In genomic region chr12:28190321-28191017, GRCh38 we compare ENCODE assay signal across 8 cellular contexts. TPM values are rescaled to one million over a fixed set of nuclear protein-coding genes. Genes with fewer than 3 reads are reported as not detected.
DNase-seq lines count a peak whose midpoint lies in the region; ATAC-seq and TF ChIP-seq lines count a peak whose summit lies in the region.

CCDC91 (plus strand) TSS chr12:28190456; CDS start chr12:28257216, 66,760 bp downstream.

- peaks cover 20% of the 10 kb centered on the region for H3K9me3 Mint-ChIP-seq in activated CD4-positive, alpha-beta T cell treated with anti-CD3 and anti-CD28 coated beads, Interleukin-2, amount 10 ng/mL, durations not matched to agents 7 days and 5 days

- no peaks in the 10 kb centered on the region for H3K27me3 ChIP-seq in left lung

- peaks cover 41% of the 10 kb centered on the region for H3K4me1 Mint-ChIP-seq in activated CD4-positive, alpha-beta T cell treated with anti-CD3 and anti-CD28 coated beads, Interleukin-2, amount 10 ng/mL, durations not matched to agents 7 days and 5 days

- H3K36me3 ChIP-seq in left lung: peaks cover 0 to 6% of the 10 kb centered on the region in 2 donors

- H3K36me3 Mint-ChIP-seq in activated CD4-positive, alpha-beta T cell treated with anti-CD3 and anti-CD28 coated beads, Interleukin-2, amount 10 ng/mL, durations not matched to agents 7 days and 5 days (ENCODE audit: low read depth): peaks cover 41% of the 10 kb centered on the region

- no peaks in the 10 kb centered on the region for H3K27me3 Mint-ChIP-seq in activated CD4-positive, alpha-beta T cell treated with anti-CD3 and anti-CD28 coated beads, Interleukin-2, amount 10 ng/mL, durations not matched to agents 7 days and 5 days

- peak within 1 kb of the TSS; percentile 93 for H3K4me3 Mint-ChIP-seq in activated CD4-positive, alpha-beta T cell treated with anti-CD3 and anti-CD28 coated beads, Interleukin-2, amount 10 ng/mL, durations not matched to agents 7 days and 5 days

- H3K9me3 ChIP-seq in left lung: peaks cover 0 to 5% of the 10 kb centered on the region in 2 donors

- peak within 1 kb of the TSS; percentile 94 to 98 for H3K27ac ChIP-seq in left lung

- intact Hi-C loops in left lung (cut with DNase I): no loop called here

- POLR2A ChIA-PET in activated CD4-positive, alpha-beta T cell treated with anti-CD3 and anti-CD28 coated beads, Interleukin-2, amount 10 ng/mL, durations not matched to agents 7 days and 5 days (lab: Charles Lee): interaction anchor here (1.1 kb wide), 1 partner anchor 62 kb away, joined by 4 read pairs; no protein-coding TSS in a partner anchor

- DNase-seq in AML-193 (lab: John Stamatoyannopoulos, UW): peak; percentile 66 to 67
- peak; percentile 53 for DNase-seq in NCI-H526 treated with DMSO at 0.1 percent for 48 hours (lab: John Stamatoyannopoulos, UW)
- peak; percentile 89 for DNase-seq in activated CD4-positive, alpha-beta T cell treated with anti-CD3 and anti-CD28 coated beads, Interleukin-2, amount 10 ng/mL, durations not matched to agents 7 days and 5 days
- peak; percentile 33 for DNase-seq in cortex of kidney (lab: John Stamatoyannopoulos, UW)
- DNase-seq in left lung: peak; percentile 90 to 94
- peak; percentile 85 for DNase-seq in stimulated activated CD4-positive, alpha-beta T cell treated with anti-CD3 and anti-CD28 coated beads, Interleukin-4, amount 100 ng/mL, for 1 hour

- CTCF ChIA-PET in activated CD4-positive, alpha-beta T cell treated with anti-CD3 and anti-CD28 coated beads, Interleukin-2, amount 10 ng/mL, durations not matched to agents 7 days and 5 days (lab: Charles Lee): interaction anchor here (1.2 to 1.4 kb wide), 2 partner anchors 9 to 20 kb away, joined by 3 to 4 read pairs; no protein-coding TSS in a partner anchor

- peak within 1 kb of the TSS; percentile 74 to 88 for H3K4me3 ChIP-seq in left lung

- TF ChIP-seq CTCF in left lung (IDR thresholded peaks at IDR 0.05): no peak

- peak; percentile 84 for TF ChIP-seq POLR2A in GM19193 (IDR thresholded peaks at IDR 0.05; ENCODE audit: extremely low read depth, insufficient read depth, insufficient read length)

- peak within 1 kb of the TSS; percentile 99 for H3K27ac Mint-ChIP-seq in activated CD4-positive, alpha-beta T cell treated with anti-CD3 and anti-CD28 coated beads, Interleukin-2, amount 10 ng/mL, durations not matched to agents 7 days and 5 days

- peaks cover 6 to 9% of the 10 kb centered on the region in 2 donors for H3K4me1 ChIP-seq in left lung

- ATAC-seq in HG03432 (IDR thresholded peaks at IDR 0.05; ENCODE audit: unreplicated experiment): peak; percentile 94
- ATAC-seq in left lung: peak; percentile 92

RNA-seq across cellular contexts. Expression of gene CCDC91, which starts in this region (rescaled TPM):
- total RNA-seq in activated CD4-positive, alpha-beta T cell treated with anti-CD3 and anti-CD28 coated beads, Interleukin-2, amount 10 ng/mL, durations not matched to agents 7 days and 5 days: 10 to 100 TPM; 17.0 to 23.2 TPM
- 10 to 100 TPM; 18.5 to 22.0 TPM for total RNA-seq in left lung

Comparison
In these comparisons a context has a peak if more than half of its experiments do, and no peak if none do; other contexts are left out.
1. Peak in every context shown above with its lines: DNase-seq, ATAC-seq, H3K4me3 ChIP-seq and H3K27ac ChIP-seq.
2. DNase-seq: peak in every context shown above with its lines; median percentile 92 in left lung; 89 in activated CD4-positive, alpha-beta T cell treated with anti-CD3 and anti-CD28 coated beads, Interleukin-2, amount 10 ng/mL, durations not matched to agents 7 days and 5 days; 85 in stimulated activated CD4-positive, alpha-beta T cell treated with anti-CD3 and anti-CD28 coated beads, Interleukin-4, amount 100 ng/mL, for 1 hour; 66 in AML-193; 53 in NCI-H526 treated with DMSO at 0.1 percent for 48 hours; 33 in cortex of kidney.